ENCODE assay signal across 1 cellular context in the genomic region with DNA sequence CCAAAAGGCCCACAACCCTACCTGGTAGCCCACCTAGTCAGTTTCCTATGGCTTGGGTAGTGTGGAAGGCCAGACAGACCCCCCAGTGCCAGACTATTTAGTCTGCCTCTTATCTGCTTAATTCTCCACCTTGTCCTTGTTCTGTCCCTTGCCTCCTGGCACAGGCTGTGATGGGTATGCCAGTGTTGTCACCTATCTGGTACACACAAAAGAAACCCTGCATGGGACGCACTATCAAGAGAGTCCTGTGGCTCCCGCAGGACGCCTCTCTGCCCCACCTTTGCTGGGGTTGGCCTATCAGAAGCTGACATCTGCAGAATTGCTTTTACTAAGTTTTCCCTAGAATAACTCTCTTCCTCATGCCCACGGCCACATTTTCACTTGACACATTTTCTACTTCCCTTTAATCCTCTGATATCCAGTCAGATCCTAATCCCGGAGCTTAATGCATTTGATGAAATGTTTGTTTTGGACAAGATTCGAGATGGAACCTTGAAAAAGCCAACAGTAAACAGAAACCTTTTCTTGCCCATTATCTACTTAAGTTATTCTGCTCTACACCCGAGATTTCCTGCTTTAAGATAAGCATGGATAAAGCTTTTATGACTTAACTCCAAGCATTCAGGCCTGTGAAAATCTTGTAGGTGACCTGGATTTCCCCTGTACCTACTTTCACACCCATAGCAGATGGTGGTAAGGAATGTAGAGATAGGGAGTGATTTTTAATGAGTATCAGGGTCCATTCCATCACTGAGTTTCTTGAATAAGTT.
A peak's percentile ranks its signal among the peaks of the same experiment; 100 is the strongest.
TF ChIP-seq lines count a peak whose summit lies in the region.

No MANE protein-coding gene starts in this region.

TF ChIP-seq in HEK293, 187 proteins besides CTCF, POLR2A, EP300 and RAD21 (continued from another document):
- TF ChIP-seq SP3 (tag by site-specific recombination; IDR thresholded peaks at IDR 0.05) (no peak), ZBTB17 (tag by site-specific recombination; IDR thresholded peaks at IDR 0.05) (0 out of 2 replicates have a peak, but pooled peaks have one; percentile 12), EGR2 (tag by site-specific recombination; IDR thresholded peaks at IDR 0.05; ENCODE audit: low read depth) (no peak), ZNF335 (tag by site-specific recombination; conservative IDR thresholded peaks at IDR 0.05) (0 out of 2 replicates have a peak, but pooled peaks have one; percentile 19), GLIS2 (tag by site-specific recombination; IDR thresholded peaks at IDR 0.05) (0 out of 2 replicates have a peak, but pooled peaks have one; percentile 2), PRDM1 (tag by site-specific recombination; IDR thresholded peaks at IDR 0.05) (0 out of 2 replicates have a peak, but pooled peaks have one; percentile 24), ZNF843 (tag by site-specific recombination; IDR thresholded peaks at IDR 0.05) (0 out of 2 replicates have a peak, but pooled peaks have one; percentile 15), ZNF155 (tag by site-specific recombination; IDR thresholded peaks at IDR 0.05) (no peak), ZNF202 (tag by site-specific recombination; IDR thresholded peaks at IDR 0.05; ENCODE audit: borderline replicate concordance) (no peak), FEZF1 (tag by site-specific recombination; IDR thresholded peaks at IDR 0.05) (peak; percentile 91), MEIS1 (CRISPR knock-in tag; IDR thresholded peaks at IDR 0.05; ENCODE audit: borderline replicate concordance) (no peak), ZNF514 (tag by site-specific recombination; IDR thresholded peaks at IDR 0.05) (no peak), ZNF837 (tag by site-specific recombination; IDR thresholded peaks at IDR 0.05) (no peak), OVOL3 (tag by site-specific recombination; IDR thresholded peaks at IDR 0.05) (no peak), ZNF140 (tag by site-specific recombination; IDR thresholded peaks at IDR 0.05) (no peak), ZNF211 (tag by site-specific recombination; IDR thresholded peaks at IDR 0.05; ENCODE audit: low read depth) (no peak), ZNF510 (tag by site-specific recombination; IDR thresholded peaks at IDR 0.05; ENCODE audit: insufficient replicate concordance) (no peak), GLIS1 (tag by site-specific recombination; IDR thresholded peaks at IDR 0.05) (no peak), ZNF138 (tag by site-specific recombination; IDR thresholded peaks at IDR 0.05; ENCODE audit: borderline replicate concordance) (no peak), ZEB2 (tag by site-specific recombination; IDR thresholded peaks at IDR 0.05) (no peak), ZNF600 (tag by site-specific recombination; IDR thresholded peaks at IDR 0.05) (no peak), MZF1 (tag by site-specific recombination; IDR thresholded peaks at IDR 0.05; ENCODE audit: borderline replicate concordance) (no peak), BCL11B (tag by site-specific recombination; IDR thresholded peaks at IDR 0.05; ENCODE audit: low read depth) (no peak), SETDB1 (IDR thresholded peaks at IDR 0.05; ENCODE audit: insufficient read length, low read length) (no peak), ZNF214 (tag by site-specific recombination; IDR thresholded peaks at IDR 0.05; ENCODE audit: borderline replicate concordance) (no peak), ZFP69B (tag by site-specific recombination; IDR thresholded peaks at IDR 0.05) (no peak), TRIM28 (IDR thresholded peaks at IDR 0.05; ENCODE audit: borderline replicate concordance, low read length) (0 out of 2 replicates have a peak, but pooled peaks have one; percentile 48), HOXD13 (CRISPR knock-in tag; IDR thresholded peaks at IDR 0.05; ENCODE audit: borderline replicate concordance) (no peak), ZNF366 (tag by site-specific recombination; conservative IDR thresholded peaks at IDR 0.05) (no peak)
- TF ChIP-seq, protein P1, sequence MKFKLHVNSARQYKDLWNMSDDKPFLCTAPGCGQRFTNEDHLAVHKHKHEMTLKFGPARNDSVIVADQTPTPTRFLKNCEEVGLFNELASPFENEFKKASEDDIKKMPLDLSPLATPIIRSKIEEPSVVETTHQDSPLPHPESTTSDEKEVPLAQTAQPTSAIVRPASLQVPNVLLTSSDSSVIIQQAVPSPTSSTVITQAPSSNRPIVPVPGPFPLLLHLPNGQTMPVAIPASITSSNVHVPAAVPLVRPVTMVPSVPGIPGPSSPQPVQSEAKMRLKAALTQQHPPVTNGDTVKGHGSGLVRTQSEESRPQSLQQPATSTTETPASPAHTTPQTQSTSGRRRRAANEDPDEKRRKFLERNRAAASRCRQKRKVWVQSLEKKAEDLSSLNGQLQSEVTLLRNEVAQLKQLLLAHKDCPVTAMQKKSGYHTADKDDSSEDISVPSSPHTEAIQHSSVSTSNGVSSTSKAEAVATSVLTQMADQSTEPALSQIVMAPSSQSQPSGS (tag by site-specific recombination; IDR thresholded peaks at IDR 0.05; ENCODE audit: low read depth) = no peak
- TF ChIP-seq, protein P2, sequence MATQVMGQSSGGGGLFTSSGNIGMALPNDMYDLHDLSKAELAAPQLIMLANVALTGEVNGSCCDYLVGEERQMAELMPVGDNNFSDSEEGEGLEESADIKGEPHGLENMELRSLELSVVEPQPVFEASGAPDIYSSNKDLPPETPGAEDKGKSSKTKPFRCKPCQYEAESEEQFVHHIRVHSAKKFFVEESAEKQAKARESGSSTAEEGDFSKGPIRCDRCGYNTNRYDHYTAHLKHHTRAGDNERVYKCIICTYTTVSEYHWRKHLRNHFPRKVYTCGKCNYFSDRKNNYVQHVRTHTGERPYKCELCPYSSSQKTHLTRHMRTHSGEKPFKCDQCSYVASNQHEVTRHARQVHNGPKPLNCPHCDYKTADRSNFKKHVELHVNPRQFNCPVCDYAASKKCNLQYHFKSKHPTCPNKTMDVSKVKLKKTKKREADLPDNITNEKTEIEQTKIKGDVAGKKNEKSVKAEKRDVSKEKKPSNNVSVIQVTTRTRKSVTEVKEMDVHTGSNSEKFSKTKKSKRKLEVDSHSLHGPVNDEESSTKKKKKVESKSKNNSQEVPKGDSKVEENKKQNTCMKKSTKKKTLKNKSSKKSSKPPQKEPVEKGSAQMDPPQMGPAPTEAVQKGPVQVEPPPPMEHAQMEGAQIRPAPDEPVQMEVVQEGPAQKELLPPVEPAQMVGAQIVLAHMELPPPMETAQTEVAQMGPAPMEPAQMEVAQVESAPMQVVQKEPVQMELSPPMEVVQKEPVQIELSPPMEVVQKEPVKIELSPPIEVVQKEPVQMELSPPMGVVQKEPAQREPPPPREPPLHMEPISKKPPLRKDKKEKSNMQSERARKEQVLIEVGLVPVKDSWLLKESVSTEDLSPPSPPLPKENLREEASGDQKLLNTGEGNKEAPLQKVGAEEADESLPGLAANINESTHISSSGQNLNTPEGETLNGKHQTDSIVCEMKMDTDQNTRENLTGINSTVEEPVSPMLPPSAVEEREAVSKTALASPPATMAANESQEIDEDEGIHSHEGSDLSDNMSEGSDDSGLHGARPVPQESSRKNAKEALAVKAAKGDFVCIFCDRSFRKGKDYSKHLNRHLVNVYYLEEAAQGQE (tag by site-specific recombination; IDR thresholded peaks at IDR 0.05) = no peak
- TF ChIP-seq, protein P3, sequence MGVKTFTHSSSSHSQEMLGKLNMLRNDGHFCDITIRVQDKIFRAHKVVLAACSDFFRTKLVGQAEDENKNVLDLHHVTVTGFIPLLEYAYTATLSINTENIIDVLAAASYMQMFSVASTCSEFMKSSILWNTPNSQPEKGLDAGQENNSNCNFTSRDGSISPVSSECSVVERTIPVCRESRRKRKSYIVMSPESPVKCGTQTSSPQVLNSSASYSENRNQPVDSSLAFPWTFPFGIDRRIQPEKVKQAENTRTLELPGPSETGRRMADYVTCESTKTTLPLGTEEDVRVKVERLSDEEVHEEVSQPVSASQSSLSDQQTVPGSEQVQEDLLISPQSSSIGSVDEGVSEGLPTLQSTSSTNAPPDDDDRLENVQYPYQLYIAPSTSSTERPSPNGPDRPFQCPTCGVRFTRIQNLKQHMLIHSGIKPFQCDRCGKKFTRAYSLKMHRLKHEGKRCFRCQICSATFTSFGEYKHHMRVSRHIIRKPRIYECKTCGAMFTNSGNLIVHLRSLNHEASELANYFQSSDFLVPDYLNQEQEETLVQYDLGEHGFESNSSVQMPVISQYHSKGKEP (tag by site-specific recombination; IDR thresholded peaks at IDR 0.05) = 0 out of 2 replicates have a peak, but pooled peaks have one; percentile 14
- TF ChIP-seq, protein P4, sequence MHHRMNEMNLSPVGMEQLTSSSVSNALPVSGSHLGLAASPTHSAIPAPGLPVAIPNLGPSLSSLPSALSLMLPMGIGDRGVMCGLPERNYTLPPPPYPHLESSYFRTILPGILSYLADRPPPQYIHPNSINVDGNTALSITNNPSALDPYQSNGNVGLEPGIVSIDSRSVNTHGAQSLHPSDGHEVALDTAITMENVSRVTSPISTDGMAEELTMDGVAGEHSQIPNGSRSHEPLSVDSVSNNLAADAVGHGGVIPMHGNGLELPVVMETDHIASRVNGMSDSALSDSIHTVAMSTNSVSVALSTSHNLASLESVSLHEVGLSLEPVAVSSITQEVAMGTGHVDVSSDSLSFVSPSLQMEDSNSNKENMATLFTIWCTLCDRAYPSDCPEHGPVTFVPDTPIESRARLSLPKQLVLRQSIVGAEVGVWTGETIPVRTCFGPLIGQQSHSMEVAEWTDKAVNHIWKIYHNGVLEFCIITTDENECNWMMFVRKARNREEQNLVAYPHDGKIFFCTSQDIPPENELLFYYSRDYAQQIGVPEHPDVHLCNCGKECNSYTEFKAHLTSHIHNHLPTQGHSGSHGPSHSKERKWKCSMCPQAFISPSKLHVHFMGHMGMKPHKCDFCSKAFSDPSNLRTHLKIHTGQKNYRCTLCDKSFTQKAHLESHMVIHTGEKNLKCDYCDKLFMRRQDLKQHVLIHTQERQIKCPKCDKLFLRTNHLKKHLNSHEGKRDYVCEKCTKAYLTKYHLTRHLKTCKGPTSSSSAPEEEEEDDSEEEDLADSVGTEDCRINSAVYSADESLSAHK (tag by site-specific recombination; IDR thresholded peaks at IDR 0.05) = peak; percentile 28; the same call in 1 of the 2 replicates
- TF ChIP-seq, protein P5, sequence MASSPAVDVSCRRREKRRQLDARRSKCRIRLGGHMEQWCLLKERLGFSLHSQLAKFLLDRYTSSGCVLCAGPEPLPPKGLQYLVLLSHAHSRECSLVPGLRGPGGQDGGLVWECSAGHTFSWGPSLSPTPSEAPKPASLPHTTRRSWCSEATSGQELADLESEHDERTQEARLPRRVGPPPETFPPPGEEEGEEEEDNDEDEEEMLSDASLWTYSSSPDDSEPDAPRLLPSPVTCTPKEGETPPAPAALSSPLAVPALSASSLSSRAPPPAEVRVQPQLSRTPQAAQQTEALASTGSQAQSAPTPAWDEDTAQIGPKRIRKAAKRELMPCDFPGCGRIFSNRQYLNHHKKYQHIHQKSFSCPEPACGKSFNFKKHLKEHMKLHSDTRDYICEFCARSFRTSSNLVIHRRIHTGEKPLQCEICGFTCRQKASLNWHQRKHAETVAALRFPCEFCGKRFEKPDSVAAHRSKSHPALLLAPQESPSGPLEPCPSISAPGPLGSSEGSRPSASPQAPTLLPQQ (tag by site-specific recombination; IDR thresholded peaks at IDR 0.05) = peak; percentile 57
- TF ChIP-seq, protein P6, sequence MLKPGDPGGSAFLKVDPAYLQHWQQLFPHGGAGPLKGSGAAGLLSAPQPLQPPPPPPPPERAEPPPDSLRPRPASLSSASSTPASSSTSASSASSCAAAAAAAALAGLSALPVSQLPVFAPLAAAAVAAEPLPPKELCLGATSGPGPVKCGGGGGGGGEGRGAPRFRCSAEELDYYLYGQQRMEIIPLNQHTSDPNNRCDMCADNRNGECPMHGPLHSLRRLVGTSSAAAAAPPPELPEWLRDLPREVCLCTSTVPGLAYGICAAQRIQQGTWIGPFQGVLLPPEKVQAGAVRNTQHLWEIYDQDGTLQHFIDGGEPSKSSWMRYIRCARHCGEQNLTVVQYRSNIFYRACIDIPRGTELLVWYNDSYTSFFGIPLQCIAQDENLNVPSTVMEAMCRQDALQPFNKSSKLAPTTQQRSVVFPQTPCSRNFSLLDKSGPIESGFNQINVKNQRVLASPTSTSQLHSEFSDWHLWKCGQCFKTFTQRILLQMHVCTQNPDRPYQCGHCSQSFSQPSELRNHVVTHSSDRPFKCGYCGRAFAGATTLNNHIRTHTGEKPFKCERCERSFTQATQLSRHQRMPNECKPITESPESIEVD (tag by site-specific recombination; IDR thresholded peaks at IDR 0.05) = 0 out of 2 replicates have a peak, but pooled peaks have one; percentile 68
- TF ChIP-seq, protein P7, sequence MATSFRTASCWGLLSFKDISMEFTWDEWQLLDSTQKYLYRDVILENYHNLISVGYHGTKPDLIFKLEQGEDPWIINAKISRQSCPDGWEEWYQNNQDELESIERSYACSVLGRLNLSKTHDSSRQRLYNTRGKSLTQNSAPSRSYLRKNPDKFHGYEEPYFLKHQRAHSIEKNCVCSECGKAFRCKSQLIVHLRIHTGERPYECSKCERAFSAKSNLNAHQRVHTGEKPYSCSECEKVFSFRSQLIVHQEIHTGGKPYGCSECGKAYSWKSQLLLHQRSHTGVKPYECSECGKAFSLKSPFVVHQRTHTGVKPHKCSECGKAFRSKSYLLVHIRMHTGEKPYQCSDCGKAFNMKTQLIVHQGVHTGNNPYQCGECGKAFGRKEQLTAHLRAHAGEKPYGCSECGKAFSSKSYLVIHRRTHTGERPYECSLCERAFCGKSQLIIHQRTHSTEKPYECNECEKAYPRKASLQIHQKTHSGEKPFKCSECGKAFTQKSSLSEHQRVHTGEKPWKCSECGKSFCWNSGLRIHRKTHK (tag by site-specific recombination; IDR thresholded peaks at IDR 0.05) = no peak
- TF ChIP-seq, protein P8, sequence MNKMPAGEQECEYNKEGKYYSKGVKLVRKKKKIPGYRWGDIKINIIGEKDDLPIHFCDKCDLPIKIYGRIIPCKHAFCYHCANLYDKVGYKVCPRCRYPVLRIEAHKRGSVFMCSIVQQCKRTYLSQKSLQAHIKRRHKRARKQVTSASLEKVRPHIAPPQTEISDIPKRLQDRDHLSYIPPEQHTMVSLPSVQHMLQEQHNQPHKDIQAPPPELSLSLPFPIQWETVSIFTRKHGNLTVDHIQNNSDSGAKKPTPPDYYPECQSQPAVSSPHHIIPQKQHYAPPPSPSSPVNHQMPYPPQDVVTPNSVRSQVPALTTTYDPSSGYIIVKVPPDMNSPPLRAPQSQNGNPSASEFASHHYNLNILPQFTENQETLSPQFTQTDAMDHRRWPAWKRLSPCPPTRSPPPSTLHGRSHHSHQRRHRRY (tag by site-specific recombination; IDR thresholded peaks at IDR 0.05) = no peak
